ENCODE assay signal across 1 cellular context in genomic region chr2:152548111-152548875, GRCh38.
TF ChIP-seq lines count a peak whose summit lies in the region.

No MANE protein-coding gene starts in this region.

TF ChIP-seq in GM23338, 12 proteins besides CTCF, POLR2A, EP300 and RAD21:
- TF ChIP-seq, protein P1, sequence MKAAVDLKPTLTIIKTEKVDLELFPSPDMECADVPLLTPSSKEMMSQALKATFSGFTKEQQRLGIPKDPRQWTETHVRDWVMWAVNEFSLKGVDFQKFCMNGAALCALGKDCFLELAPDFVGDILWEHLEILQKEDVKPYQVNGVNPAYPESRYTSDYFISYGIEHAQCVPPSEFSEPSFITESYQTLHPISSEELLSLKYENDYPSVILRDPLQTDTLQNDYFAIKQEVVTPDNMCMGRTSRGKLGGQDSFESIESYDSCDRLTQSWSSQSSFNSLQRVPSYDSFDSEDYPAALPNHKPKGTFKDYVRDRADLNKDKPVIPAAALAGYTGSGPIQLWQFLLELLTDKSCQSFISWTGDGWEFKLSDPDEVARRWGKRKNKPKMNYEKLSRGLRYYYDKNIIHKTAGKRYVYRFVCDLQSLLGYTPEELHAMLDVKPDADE (IDR thresholded peaks at IDR 0.05), result no peak
- TF ChIP-seq CREB1 (CRISPR knock-in tag; IDR thresholded peaks at IDR 0.05; ENCODE audit: low read depth) (no peak), POLR2AphosphoS5 (IDR thresholded peaks at IDR 0.05; ENCODE audit: low read depth) (no peak), REST (IDR thresholded peaks at IDR 0.05; ENCODE audit: unreplicated experiment) (no peak)
